Comparison of ENCODE assay signal across 1 cellular context in genomic region chr14:93520053-93520607, GRCh38.
TF ChIP-seq lines count a peak whose summit lies in the region.

No MANE protein-coding gene starts in this region.

TF ChIP-seq in GM23338, 12 proteins besides CTCF, POLR2A, EP300 and RAD21 (continued from another document):
- no peak for TF ChIP-seq ZNF462 (CRISPR knock-in tag; IDR thresholded peaks at IDR 0.05)
- TF ChIP-seq ETS1 (IDR thresholded peaks at IDR 0.05): no peak
- TF ChIP-seq ZNF114 (CRISPR knock-in tag; IDR thresholded peaks at IDR 0.05): no peak
- no peak for TF ChIP-seq POLR2AphosphoS5 (IDR thresholded peaks at IDR 0.05; ENCODE audit: low read depth)
- TF ChIP-seq STAT1 (IDR thresholded peaks at IDR 0.05; ENCODE audit: unreplicated experiment): no peak
- no peak for TF ChIP-seq NANOG (IDR thresholded peaks at IDR 0.05; ENCODE audit: borderline replicate concordance)
- TF ChIP-seq ZNF331 (CRISPR knock-in tag; IDR thresholded peaks at IDR 0.05; ENCODE audit: low read depth): no peak
- TF ChIP-seq JUNB (IDR thresholded peaks at IDR 0.05; ENCODE audit: unreplicated experiment): no peak
